In the genomic region with DNA sequence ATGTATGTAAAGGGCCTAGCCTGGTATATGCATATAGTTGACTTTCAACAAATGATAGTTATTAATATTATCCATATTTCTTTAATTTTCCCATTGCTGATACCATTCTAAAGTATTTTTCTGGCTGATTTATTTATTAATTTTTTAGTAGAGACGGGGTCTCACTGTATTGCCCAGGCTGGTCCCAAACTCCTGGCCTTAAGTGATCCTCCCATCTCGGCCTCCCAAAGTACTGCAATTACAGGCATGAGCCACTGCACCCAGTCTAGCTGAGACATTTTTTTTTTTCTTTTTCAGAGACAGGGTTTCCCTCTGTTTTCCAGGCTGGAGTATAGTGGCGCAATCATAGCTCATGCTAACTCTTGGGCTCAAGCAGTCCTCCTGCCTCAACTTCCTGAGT, we compare ENCODE assay signal across 37 cellular contexts. TPM values are rescaled to one million over a fixed set of nuclear protein-coding genes. Genes with fewer than 3 reads are reported as not detected.
"Had no signal": no experiment of that assay in that cellular context is flagged by ENCODE, and none has a peak within 500 bp of the region (broad histone marks: within the 10 kb centered on the region; RNA-seq: fewer than 3 reads in every experiment).

No MANE protein-coding gene starts in this region.

- H3K9me3 Mint-ChIP-seq: dendritic cell treated with granulocyte-macrophage colony-stimulating factor and Interleukin-4, amounts not matched to agents 40 ng/mL and 50 ng/mL, for 4 days; mesothelial cell of epicardium; naive B cell; natural killer cell treated with Interleukin-12 subunit alpha and Interleukin-12 subunit beta and Interleukin-15 and Interleukin-18, amount 100 ng/mL, for 72 hours; neural crest cell; stimulated activated effector memory CD8-positive, alpha-beta T cell treated with anti-CD3 and anti-CD28 coated beads, Interleukin-12 subunit alpha, Interleukin-12 subunit beta, amount 100 ng/mL, for 72 hours had no signal

- H3K27me3 Mint-ChIP-seq: dendritic cell treated with granulocyte-macrophage colony-stimulating factor and Interleukin-4, amounts not matched to agents 40 ng/mL and 50 ng/mL, for 4 days; naive B cell; natural killer cell treated with Interleukin-12 subunit alpha and Interleukin-12 subunit beta and Interleukin-15 and Interleukin-18, amount 100 ng/mL, for 72 hours; progenitor cell of endocrine pancreas had no signal

- H3K27me3 ChIP-seq: colonic mucosa, esophagus squamous epithelium, gastrocnemius medialis, left lung, stomach, thyroid gland, vagina had no signal

- H3K4me3 Mint-ChIP-seq: dendritic cell treated with granulocyte-macrophage colony-stimulating factor and Interleukin-4, amounts not matched to agents 40 ng/mL and 50 ng/mL, for 4 days; mesothelial cell of epicardium; naive B cell; natural killer cell treated with Interleukin-12 subunit alpha and Interleukin-12 subunit beta and Interleukin-15 and Interleukin-18, amount 100 ng/mL, for 72 hours; neural crest cell; stimulated activated effector memory CD8-positive, alpha-beta T cell treated with anti-CD3 and anti-CD28 coated beads, Interleukin-12 subunit alpha, Interleukin-12 subunit beta, amount 100 ng/mL, for 72 hours had no signal

- ATAC-seq: gastrocnemius medialis; left cardiac atrium; left lung; natural killer cell treated with Interleukin-12 subunit alpha and Interleukin-12 subunit beta and Interleukin-15 and Interleukin-18, amount 100 ng/mL, for 72 hours; sciatic nerve; stimulated activated effector memory CD8-positive, alpha-beta T cell treated with anti-CD3 and anti-CD28 coated beads, Interleukin-12 subunit alpha, Interleukin-12 subunit beta, amount 100 ng/mL, for 72 hours had no signal

- H3K4me1 ChIP-seq: colonic mucosa, gastrocnemius medialis, left lung, stomach, thyroid gland, vagina had no signal

- H3K27ac ChIP-seq: colonic mucosa, esophagus squamous epithelium, gastrocnemius medialis, left lung, parathyroid adenoma, stomach, thyroid gland, vagina had no signal

- H3K27ac Mint-ChIP-seq: dendritic cell treated with granulocyte-macrophage colony-stimulating factor and Interleukin-4, amounts not matched to agents 40 ng/mL and 50 ng/mL, for 4 days; mesothelial cell of epicardium; naive B cell; natural killer cell treated with Interleukin-12 subunit alpha and Interleukin-12 subunit beta and Interleukin-15 and Interleukin-18, amount 100 ng/mL, for 72 hours; stimulated activated effector memory CD8-positive, alpha-beta T cell treated with anti-CD3 and anti-CD28 coated beads, Interleukin-12 subunit alpha, Interleukin-12 subunit beta, amount 100 ng/mL, for 72 hours had no signal

- H3K4me1 Mint-ChIP-seq: naive B cell; stimulated activated effector memory CD8-positive, alpha-beta T cell treated with anti-CD3 and anti-CD28 coated beads, Interleukin-12 subunit alpha, Interleukin-12 subunit beta, amount 100 ng/mL, for 72 hours had no signal

- DNase-seq: colonic mucosa; effector CD8-positive, alpha-beta T cell; erythroblast; esophagus squamous epithelium; gastrocnemius medialis; head of caudate nucleus; left cardiac atrium; left lung; mesenchymal stem cell; mucosa of descending colon; naive B cell; stimulated activated CD4-positive, alpha-beta T cell treated with anti-CD3 and anti-CD28 coated beads, Interleukin-2, amount 100 ng/mL, for 24 hours; stimulated activated CD4-positive, alpha-beta T cell treated with anti-CD3 and anti-CD28 coated beads, Interleukin-4, amount 100 ng/mL, for 24 hours; stimulated activated naive CD4-positive, alpha-beta T cell treated with Interleukin-2 at 50 U/mL for 16 hours; stomach; thyroid gland; trophoblast cell had no signal

- H3K4me3 ChIP-seq: colonic mucosa, esophagus squamous epithelium, gastrocnemius medialis, left lung, mucosa of descending colon, smooth muscle cell, stomach, thyroid gland, vagina had no signal

- H3K9me3 ChIP-seq: colonic mucosa, esophagus squamous epithelium, gastrocnemius medialis, left lung, mucosa of descending colon, stomach, thyroid gland, vagina had no signal

RNA-seq across cellular contexts. Expression of a gene that starts 52.4 kb away (rescaled TPM):
- total RNA-seq: colonic mucosa; endothelial cell of umbilical vein; esophagus squamous epithelium; fibroblast of villous mesenchyme; gastrocnemius medialis; glomerular endothelial cell; kidney epithelial cell; left lung; lower leg skin; lung microvascular endothelial cell; mesothelial cell of epicardium; mucosa of descending colon; natural killer cell treated with Interleukin-12 subunit alpha and Interleukin-12 subunit beta and Interleukin-15 and Interleukin-18, amount 100 ng/mL, for 72 hours; neural crest cell; osteoblast; progenitor cell of endocrine pancreas; sciatic nerve; smooth muscle cell; stomach; subcutaneous adipose tissue; temporal lobe; thyroid gland; ureter; vagina had no signal
